ENCODE assay signal across 22 cellular contexts in genomic region chr3:52399131-52399530, GRCh38. TPM values are rescaled to one million over a fixed set of nuclear protein-coding genes. Genes with fewer than 3 reads are reported as not detected.
"Had no signal": no experiment of that assay in that cellular context is flagged by ENCODE, and none has a peak within 500 bp of the region (broad histone marks: within the 10 kb centered on the region; RNA-seq: fewer than 3 reads in every experiment).

No MANE protein-coding gene starts in this region.

- DNase-seq: activated CD4-positive, alpha-beta memory T cell treated with anti-CD3 and anti-CD28 coated beads, Interleukin-2, amount 10 ng/mL, durations not matched to agents 7 days and 5 days; activated CD4-positive, alpha-beta T cell treated with anti-CD3 and anti-CD28 coated beads for 48 hours; activated CD4-positive, CD25-positive, alpha-beta regulatory T cell; activated effector memory CD4-positive, alpha-beta T cell treated with Interleukin-2 at 50 U/mL for 16 hours; activated naive CD4-positive, alpha-beta T cell treated with anti-CD3 and anti-CD28 coated beads, Interleukin-2, amount 10 ng/mL, durations not matched to agents 7 days and 5 days; activated T-cell treated with anti-CD3 and anti-CD28 coated beads, Interleukin-2, amount 50 U/mL, for 72 hours; body of pancreas; caudate nucleus; dermis blood vessel endothelial cell; effector CD8-positive, alpha-beta T cell; foreskin fibroblast; naive B cell; stimulated activated CD4-positive, alpha-beta T cell treated with anti-CD3 and anti-CD28 coated beads, Interleukin-2, amount 100 ng/mL, for 48 hours; stimulated activated CD8-positive, alpha-beta memory T cell treated with anti-CD3 and anti-CD28 coated beads, Interleukin-4, amount 100 ng/mL, for 48 hours; stimulated activated naive CD4-positive, alpha-beta T cell; testis; trophoblast cell had no signal

- H3K4me3 ChIP-seq: body of pancreas, right lobe of liver, testis, vagina had no signal

- H3K27me3 ChIP-seq: body of pancreas, right lobe of liver, testis, vagina had no signal

- H3K9me3 ChIP-seq: body of pancreas, right lobe of liver, testis, vagina had no signal

- H3K4me1 ChIP-seq: right lobe of liver, testis, vagina had no signal

- H3K27ac ChIP-seq: body of pancreas, right lobe of liver, testis, vagina had no signal

- ATAC-seq: activated T-cell treated with anti-CD3 and anti-CD28 coated beads, Interleukin-2, amount 50 U/mL, for 72 hours; body of pancreas; right lobe of liver had no signal

RNA-seq across cellular contexts. Expression of gene SEMA3G, which starts 45.8 kb away (rescaled TPM):
- total RNA-seq: osteocyte had no signal

RNA-seq across cellular contexts. Expression of gene TNNC1, which starts 54.7 kb away (rescaled TPM):
- total RNA-seq: dermis blood vessel endothelial cell, glomerular endothelial cell, osteocyte, pulmonary artery endothelial cell had no signal
